12 cellular contexts compared by ENCODE assay signal in the genomic region with DNA sequence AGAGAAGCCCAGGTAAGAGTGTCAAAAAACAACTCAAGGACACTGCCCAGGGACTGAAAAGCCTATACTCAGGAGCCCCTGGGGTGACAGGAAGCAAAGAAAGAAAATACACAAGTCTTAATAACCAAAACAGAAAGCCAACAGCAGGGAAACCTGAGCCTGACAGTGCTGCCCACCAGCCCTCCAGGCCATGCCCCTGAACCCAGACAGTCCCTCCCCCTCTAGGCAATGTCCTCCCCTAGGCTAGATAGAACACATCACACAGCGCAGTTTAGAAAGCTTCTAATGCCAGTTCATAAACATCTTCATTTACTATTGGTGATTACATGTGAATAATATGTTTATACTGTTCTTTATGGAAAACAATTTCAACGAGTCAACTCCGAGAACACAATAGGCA.
DNase-seq lines count a peak whose midpoint lies in the region; ATAC-seq lines count a peak whose summit lies in the region.
"Had no signal": no experiment of that assay in that cellular context is flagged by ENCODE, and none has a peak within 500 bp of the region (broad histone marks: within the 10 kb centered on the region; RNA-seq: fewer than 3 reads in every experiment).

No MANE protein-coding gene starts in this region.

- H3K9me3 Mint-ChIP-seq in activated naive CD4-positive, alpha-beta T cell treated with anti-CD3 and anti-CD28 coated beads, Interleukin-2, amount 50 U/mL, for 72 hours = no peaks in the 10 kb centered on the region
- no peaks in the 10 kb centered on the region for H3K9me3 Mint-ChIP-seq in activated naive CD4-positive, alpha-beta T cell treated with anti-CD3 and anti-CD28 coated beads for 36 hours
- H3K9me3 Mint-ChIP-seq: T-cell had no signal

- H3K4me3 Mint-ChIP-seq in activated naive CD4-positive, alpha-beta T cell treated with anti-CD3 and anti-CD28 coated beads for 36 hours = no peak overlapping the region
- H3K4me3 Mint-ChIP-seq: T-cell had no signal

- peaks cover 7% of the 10 kb centered on the region for H3K4me1 Mint-ChIP-seq in activated naive CD4-positive, alpha-beta T cell treated with anti-CD3 and anti-CD28 coated beads for 36 hours (ENCODE audit: low read depth)

- H3K4me3 ChIP-seq in mesodermal cell (ENCODE audit: extremely low read depth, insufficient read depth, low read length, poor library complexity, severe bottlenecking) = no peak overlapping the region
- no peak overlapping the region for H3K4me3 ChIP-seq in subcutaneous abdominal adipose tissue (ENCODE audit: low read depth in 1 of 5, low read length in 5 of 5)

- peak overlapping the region; percentile 73 to 79 for H3K27ac Mint-ChIP-seq in activated naive CD4-positive, alpha-beta T cell treated with anti-CD3 and anti-CD28 coated beads, Interleukin-2, amount 50 U/mL, for 72 hours
- no peak overlapping the region for H3K27ac Mint-ChIP-seq in activated naive CD4-positive, alpha-beta T cell treated with anti-CD3 and anti-CD28 coated beads for 36 hours

- CTCF ChIA-PET in activated naive CD4-positive, alpha-beta T cell treated with anti-CD3 and anti-CD28 coated beads for 36 hours (lab: Charles Lee) = interaction anchor here (0.5 to 14.1 kb wide), 7 partner anchors 12 to 520 kb away, joined by 3 to 205 read pairs (median 3); no protein-coding TSS in a partner anchor

- H3K36me3 ChIP-seq in mesodermal cell (ENCODE audit: control insufficient read depth, insufficient read depth, low read length) (peaks cover 95% of the 10 kb centered on the region), subcutaneous abdominal adipose tissue (ENCODE audit: control insufficient read depth in 5 of 5, insufficient read depth in 5 of 5, low read length in 5 of 5) (peaks cover 2 to 70% (median 67%) of the 10 kb centered on the region in 5 donors)

- WGBS in mesodermal cell (ENCODE audit: insufficient coverage in 2 of 2), 2 experiments = 100% methylated on average over 1 of the region's 3 CpGs; no CpG with 5 or more reads in 1 of the 2 experiments

- H3K4me1 ChIP-seq in mesodermal cell (ENCODE audit: control insufficient read depth, insufficient read depth, low read length, poor library complexity, severe bottlenecking) (peaks cover 17% of the 10 kb centered on the region), subcutaneous abdominal adipose tissue (ENCODE audit: control insufficient read depth in 5 of 5, insufficient read depth in 5 of 5, low read length in 5 of 5) (peaks cover 4 to 43% (median 32%) of the 10 kb centered on the region in 5 donors)

- no peak for ATAC-seq in activated naive CD4-positive, alpha-beta T cell treated with anti-CD3 and anti-CD28 coated beads, Interleukin-2, amount 50 U/mL, for 72 hours
- ATAC-seq in GM21717 (IDR thresholded peaks at IDR 0.05; ENCODE audit: unreplicated experiment) = no peak
- no peak for ATAC-seq in left colon
- ATAC-seq in HG02973 (IDR thresholded peaks at IDR 0.05; ENCODE audit: unreplicated experiment) = no peak
- ATAC-seq: T-cell had no signal

- H3K9ac ChIP-seq in subcutaneous abdominal adipose tissue (ENCODE audit: low read length in 5 of 5) = peak overlapping the region in 2 of 5 donors; percentile 13 to 27

- intact Hi-C loops in activated naive CD4-positive, alpha-beta T cell treated with anti-CD3 and anti-CD28 coated beads for 36 hours (cut with micrococcal nuclease) = loop anchor here (5.0 kb wide), 1 partner anchor 526 kb away; a partner anchor contains a TSS
- intact Hi-C loops in left colon (cut with DNase I, micrococcal nuclease) = loop anchor here in 1 of 2 donors (5.0 kb wide), 1 partner anchor 39 kb away; no protein-coding TSS in a partner anchor

- DNase-seq in activated naive CD4-positive, alpha-beta T cell treated with anti-CD3 and anti-CD28 coated beads, Interleukin-2, amount 50 U/mL, for 72 hours (ENCODE audit: low spot score in 2 of 2) = no peak
- DNase-seq in activated naive CD4-positive, alpha-beta T cell treated with anti-CD3 and anti-CD28 coated beads for 36 hours = no peak
- DNase-seq in left colon = no peak
- DNase-seq: activated CD4-positive, alpha-beta T cell treated with anti-CD3 and anti-CD28 coated beads for 4 hours; NCI-H1417 treated with DMSO at 0.1 percent for 48 hours; NCI-H524 treated with DMSO at 0.1 percent for 48 hours; T-cell had no signal

- H3K27me3 ChIP-seq in subcutaneous abdominal adipose tissue (ENCODE audit: control insufficient read depth in 5 of 5, insufficient read depth in 4 of 5, low read length in 5 of 5) = no peaks in the 10 kb centered on the region

- H3K27ac ChIP-seq in angular gyrus (ENCODE audit: low read depth, low read length) (peak overlapping the region; percentile 14), mesodermal cell (ENCODE audit: low read depth, low read length, severe bottlenecking) (peak overlapping the region; percentile 53), subcutaneous abdominal adipose tissue (ENCODE audit: low read depth, low read length) (peak overlapping the region; percentile 9)

- H3K9me3 ChIP-seq in mesodermal cell (ENCODE audit: control insufficient read depth, low read length) (no peaks in the 10 kb centered on the region), subcutaneous abdominal adipose tissue (ENCODE audit: control insufficient read depth in 5 of 5, low read length in 5 of 5) (no peaks in the 10 kb centered on the region)

- no peaks in the 10 kb centered on the region for H3K27me3 Mint-ChIP-seq in activated naive CD4-positive, alpha-beta T cell treated with anti-CD3 and anti-CD28 coated beads for 36 hours (ENCODE audit: low read depth)
- H3K27me3 Mint-ChIP-seq: T-cell had no signal

- H3K36me3 Mint-ChIP-seq in activated naive CD4-positive, alpha-beta T cell treated with anti-CD3 and anti-CD28 coated beads, Interleukin-2, amount 50 U/mL, for 72 hours = no peaks in the 10 kb centered on the region
- H3K36me3 Mint-ChIP-seq in activated naive CD4-positive, alpha-beta T cell treated with anti-CD3 and anti-CD28 coated beads for 36 hours (ENCODE audit: low read depth) = peaks cover 20% of the 10 kb centered on the region
